Comparison of ENCODE assay signal across 11 cellular contexts in the genomic region with DNA sequence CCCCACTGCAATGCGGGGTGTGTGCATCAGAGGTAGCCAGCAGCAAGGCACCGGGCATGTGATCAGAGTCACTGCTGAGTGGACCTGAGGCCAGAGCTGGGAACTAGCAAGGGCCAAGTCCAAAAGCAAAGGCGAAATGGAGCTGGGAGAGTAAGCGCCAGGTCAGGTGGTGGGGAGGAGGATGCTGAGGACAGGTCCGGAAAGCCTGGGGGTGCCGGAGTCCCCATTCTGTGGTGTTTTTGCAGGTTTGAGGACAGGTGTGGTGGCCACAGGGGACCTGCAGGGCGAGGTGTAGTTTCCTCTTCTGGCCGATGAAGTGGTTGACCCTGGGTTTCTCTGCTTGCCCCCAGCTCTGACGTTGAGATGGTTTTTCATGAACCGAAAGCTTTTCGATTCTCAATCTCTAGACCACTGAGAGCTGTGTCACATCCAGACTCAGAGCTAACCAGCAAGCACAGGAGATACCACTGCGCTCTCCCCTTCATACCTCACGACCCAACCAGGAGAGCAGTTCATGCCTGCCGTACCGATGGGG.
DNase-seq lines count a peak whose midpoint lies in the region; ATAC-seq and TF ChIP-seq lines count a peak whose summit lies in the region.
"Had no signal": no experiment of that assay in that cellular context is flagged by ENCODE, and none has a peak within 500 bp of the region (broad histone marks: within the 10 kb centered on the region; RNA-seq: fewer than 3 reads in every experiment).

No MANE protein-coding gene starts in this region.

- H3K4me2 ChIP-seq in SU-DHL-6 (ENCODE audit: low read depth, low read length, poor library complexity, severe bottlenecking), result peak overlapping the region; percentile 98

- no peaks in the 10 kb centered on the region for H3K27me3 ChIP-seq in SU-DHL-6 (ENCODE audit: low read length)

- H3K36me3 ChIP-seq in SU-DHL-6 (ENCODE audit: low read length), result no peaks in the 10 kb centered on the region
- H3K36me3 ChIP-seq: thoracic aorta had no signal

- H3K4me3 ChIP-seq in SU-DHL-6 (ENCODE audit: insufficient read depth, low read length, poor library complexity, severe bottlenecking), result no peak overlapping the region
- H3K4me3 ChIP-seq: thoracic aorta had no signal

- no peaks in the 10 kb centered on the region for H4K20me1 ChIP-seq in SU-DHL-6 (ENCODE audit: low read depth, low read length)

- in situ Hi-C loops in GM13976 (cut with MboI; ENCODE audit: low sequenced_read_pairs, unreplicated experiment), result no loop called here

- 0 out of 2 replicates have a peak overlapping the region, but pooled peaks have one; percentile 51 for H3K9ac ChIP-seq in SU-DHL-6 (ENCODE audit: low read length)

- H3F3A ChIP-seq in SU-DHL-6 (ENCODE audit: insufficient read depth), result peaks cover 46% of the 10 kb centered on the region

- DNase-seq in GM13976 (ENCODE audit: low spot score) (peak; percentile 82), SW480 (ENCODE audit: low spot score) (no peak), T-helper 1 cell (no peak), SHP77 (lab: John Stamatoyannopoulos, UW) (no peak)
- DNase-seq in stimulated activated CD4-positive, alpha-beta T cell treated with anti-CD3 and anti-CD28 coated beads, Interleukin-2, amount 100 ng/mL, for 24 hours, result no peak
- DNase-seq: H7, SHP77 treated with DMSO at 0.1 percent for 48 hours had no signal

- H3K9me2 ChIP-seq in SU-DHL-6 (replicated peaks; ENCODE audit: insufficient read depth, low read length), result no peaks in the 10 kb centered on the region

- H3K27ac ChIP-seq in SU-DHL-6 (ENCODE audit: low read depth, low read length), result peak overlapping the region; percentile 99
- H3K27ac ChIP-seq: thoracic aorta had no signal

- no peaks in the 10 kb centered on the region for H3K9me3 ChIP-seq in SU-DHL-6 (ENCODE audit: insufficient read depth, low read length)
- H3K9me3 ChIP-seq: thoracic aorta had no signal

- 0 out of 2 replicates have a peak, but pooled peaks cover 8% of the 10 kb centered on the region for H3K79me2 ChIP-seq in SU-DHL-6 (ENCODE audit: insufficient read depth, low read length)

- no peak overlapping the region for H2AFZ ChIP-seq in SU-DHL-6 (ENCODE audit: low read depth, low read length, severe bottlenecking)

- TF ChIP-seq CTCF in GM13976 (IDR thresholded peaks at IDR 0.05; ENCODE audit: borderline replicate concordance, control extremely low read depth, extremely low read depth, insufficient read depth, missing control alignments) (no peak), SU-DHL-6 (IDR thresholded peaks at IDR 0.05; ENCODE audit: insufficient read depth, low read length, poor library complexity, severe bottlenecking) (no peak)

- ATAC-seq in GM19468 (IDR thresholded peaks at IDR 0.05; ENCODE audit: extremely low read depth, unreplicated experiment) (peak; percentile 83), HG03045 (IDR thresholded peaks at IDR 0.05; ENCODE audit: unreplicated experiment) (peak; percentile 78)
